In genomic region chr2:120209427-120210233, GRCh38 we compare ENCODE assay signal across 1 cellular context.
TF ChIP-seq lines count a peak whose summit lies in the region.

No MANE protein-coding gene starts in this region.

TF ChIP-seq in HepG2, 621 proteins besides CTCF, POLR2A, EP300 and RAD21:
- TF ChIP-seq, protein P1, sequence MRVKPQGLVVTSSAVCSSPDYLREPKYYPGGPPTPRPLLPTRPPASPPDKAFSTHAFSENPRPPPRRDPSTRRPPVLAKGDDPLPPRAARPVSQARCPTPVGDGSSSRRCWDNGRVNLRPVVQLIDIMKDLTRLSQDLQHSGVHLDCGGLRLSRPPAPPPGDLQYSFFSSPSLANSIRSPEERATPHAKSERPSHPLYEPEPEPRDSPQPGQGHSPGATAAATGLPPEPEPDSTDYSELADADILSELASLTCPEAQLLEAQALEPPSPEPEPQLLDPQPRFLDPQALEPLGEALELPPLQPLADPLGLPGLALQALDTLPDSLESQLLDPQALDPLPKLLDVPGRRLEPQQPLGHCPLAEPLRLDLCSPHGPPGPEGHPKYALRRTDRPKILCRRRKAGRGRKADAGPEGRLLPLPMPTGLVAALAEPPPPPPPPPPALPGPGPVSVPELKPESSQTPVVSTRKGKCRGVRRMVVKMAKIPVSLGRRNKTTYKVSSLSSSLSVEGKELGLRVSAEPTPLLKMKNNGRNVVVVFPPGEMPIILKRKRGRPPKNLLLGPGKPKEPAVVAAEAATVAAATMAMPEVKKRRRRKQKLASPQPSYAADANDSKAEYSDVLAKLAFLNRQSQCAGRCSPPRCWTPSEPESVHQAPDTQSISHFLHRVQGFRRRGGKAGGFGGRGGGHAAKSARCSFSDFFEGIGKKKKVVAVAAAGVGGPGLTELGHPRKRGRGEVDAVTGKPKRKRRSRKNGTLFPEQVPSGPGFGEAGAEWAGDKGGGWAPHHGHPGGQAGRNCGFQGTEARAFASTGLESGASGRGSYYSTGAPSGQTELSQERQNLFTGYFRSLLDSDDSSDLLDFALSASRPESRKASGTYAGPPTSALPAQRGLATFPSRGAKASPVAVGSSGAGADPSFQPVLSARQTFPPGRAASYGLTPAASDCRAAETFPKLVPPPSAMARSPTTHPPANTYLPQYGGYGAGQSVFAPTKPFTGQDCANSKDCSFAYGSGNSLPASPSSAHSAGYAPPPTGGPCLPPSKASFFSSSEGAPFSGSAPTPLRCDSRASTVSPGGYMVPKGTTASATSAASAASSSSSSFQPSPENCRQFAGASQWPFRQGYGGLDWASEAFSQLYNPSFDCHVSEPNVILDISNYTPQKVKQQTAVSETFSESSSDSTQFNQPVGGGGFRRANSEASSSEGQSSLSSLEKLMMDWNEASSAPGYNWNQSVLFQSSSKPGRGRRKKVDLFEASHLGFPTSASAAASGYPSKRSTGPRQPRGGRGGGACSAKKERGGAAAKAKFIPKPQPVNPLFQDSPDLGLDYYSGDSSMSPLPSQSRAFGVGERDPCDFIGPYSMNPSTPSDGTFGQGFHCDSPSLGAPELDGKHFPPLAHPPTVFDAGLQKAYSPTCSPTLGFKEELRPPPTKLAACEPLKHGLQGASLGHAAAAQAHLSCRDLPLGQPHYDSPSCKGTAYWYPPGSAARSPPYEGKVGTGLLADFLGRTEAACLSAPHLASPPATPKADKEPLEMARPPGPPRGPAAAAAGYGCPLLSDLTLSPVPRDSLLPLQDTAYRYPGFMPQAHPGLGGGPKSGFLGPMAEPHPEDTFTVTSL (CRISPR knock-in tag; IDR thresholded peaks at IDR 0.05; ENCODE audit: borderline replicate concordance) = no peak
- 0 out of 2 replicates have a peak, but pooled peaks have one; percentile 2 for TF ChIP-seq ZNF839 (CRISPR knock-in tag; IDR thresholded peaks at IDR 0.05; ENCODE audit: borderline replicate concordance)
